ENCODE assay signal across 20 cellular contexts in genomic region chr10:63007112-63007511, GRCh38.
DNase-seq lines count a peak whose midpoint lies in the region; ATAC-seq and TF ChIP-seq lines count a peak whose summit lies in the region.
"Had no signal": no experiment of that assay in that cellular context is flagged by ENCODE, and none has a peak within 500 bp of the region (broad histone marks: within the 10 kb centered on the region; RNA-seq: fewer than 3 reads in every experiment).

No MANE protein-coding gene starts in this region.

- no peaks in the 10 kb centered on the region for H3K9me3 Mint-ChIP-seq in activated naive CD8-positive, alpha-beta T cell treated with anti-CD3 and anti-CD28 coated beads, Interleukin-2, amount 50 U/mL, for 24 hours
- no peaks in the 10 kb centered on the region for H3K9me3 Mint-ChIP-seq in activated naive CD8-positive, alpha-beta T cell treated with anti-CD3 and anti-CD28 coated beads for 36 hours
- no peaks in the 10 kb centered on the region for H3K9me3 Mint-ChIP-seq in WTC11
- no peaks in the 10 kb centered on the region for H3K9me3 Mint-ChIP-seq in stimulated activated effector memory CD8-positive, alpha-beta T cell treated with anti-CD3 and anti-CD28 coated beads, Interleukin-12 subunit alpha, Interleukin-12 subunit beta, amount 100 ng/mL, for 72 hours

- POLR2A ChIA-PET in WTC11 (lab: Charles Lee) = no interaction called here

- no peak for TF ChIP-seq CTCF in WTC11 (IDR thresholded peaks at IDR 0.05)

- H3K27ac Mint-ChIP-seq in activated naive CD8-positive, alpha-beta T cell treated with anti-CD3 and anti-CD28 coated beads, Interleukin-2, amount 50 U/mL, for 24 hours = no peak overlapping the region
- H3K27ac Mint-ChIP-seq in activated naive CD8-positive, alpha-beta T cell treated with anti-CD3 and anti-CD28 coated beads for 36 hours = no peak overlapping the region
- H3K27ac Mint-ChIP-seq in WTC11 = 0 out of 2 replicates have a peak overlapping the region, but pooled peaks have one; percentile 22
- no peak overlapping the region for H3K27ac Mint-ChIP-seq in stimulated activated effector memory CD8-positive, alpha-beta T cell treated with anti-CD3 and anti-CD28 coated beads, Interleukin-12 subunit alpha, Interleukin-12 subunit beta, amount 100 ng/mL, for 72 hours

- no peaks in the 10 kb centered on the region for H3K36me3 Mint-ChIP-seq in activated naive CD8-positive, alpha-beta T cell treated with anti-CD3 and anti-CD28 coated beads, Interleukin-2, amount 50 U/mL, for 24 hours (ENCODE audit: low read depth)
- no peaks in the 10 kb centered on the region for H3K36me3 Mint-ChIP-seq in activated naive CD8-positive, alpha-beta T cell treated with anti-CD3 and anti-CD28 coated beads for 36 hours
- H3K36me3 Mint-ChIP-seq in WTC11 = no peaks in the 10 kb centered on the region
- no peaks in the 10 kb centered on the region for H3K36me3 Mint-ChIP-seq in stimulated activated effector memory CD8-positive, alpha-beta T cell treated with anti-CD3 and anti-CD28 coated beads, Interleukin-12 subunit alpha, Interleukin-12 subunit beta, amount 100 ng/mL, for 72 hours

- CTCF ChIA-PET in WTC11 (lab: Charles Lee) = interaction anchor here (0.6 to 1.4 kb wide), 3 partner anchors 10 to 117 kb away, joined by 3 to 6 read pairs (median 4); no protein-coding TSS in a partner anchor

- H3K27me3 Mint-ChIP-seq in activated naive CD8-positive, alpha-beta T cell treated with anti-CD3 and anti-CD28 coated beads, Interleukin-2, amount 50 U/mL, for 24 hours = peaks cover 39% of the 10 kb centered on the region
- H3K27me3 Mint-ChIP-seq in activated naive CD8-positive, alpha-beta T cell treated with anti-CD3 and anti-CD28 coated beads for 36 hours = peaks cover 25% of the 10 kb centered on the region
- H3K27me3 Mint-ChIP-seq in WTC11 (ENCODE audit: low read depth) = no peaks in the 10 kb centered on the region

- peak; percentile 55 for ATAC-seq in activated naive CD8-positive, alpha-beta T cell treated with anti-CD3 and anti-CD28 coated beads, Interleukin-2, amount 50 U/mL, for 24 hours
- ATAC-seq in WTC11 = no peak
- ATAC-seq in stimulated activated effector memory CD8-positive, alpha-beta T cell treated with anti-CD3 and anti-CD28 coated beads, Interleukin-12 subunit alpha, Interleukin-12 subunit beta, amount 100 ng/mL, for 72 hours = peak; percentile 78
- no peak for ATAC-seq in GM21528 (IDR thresholded peaks at IDR 0.05; ENCODE audit: low FRiP score, unreplicated experiment)

- H3K4me1 Mint-ChIP-seq in activated naive CD8-positive, alpha-beta T cell treated with anti-CD3 and anti-CD28 coated beads, Interleukin-2, amount 50 U/mL, for 24 hours = peaks cover 19% of the 10 kb centered on the region
- no peaks in the 10 kb centered on the region for H3K4me1 Mint-ChIP-seq in activated naive CD8-positive, alpha-beta T cell treated with anti-CD3 and anti-CD28 coated beads for 36 hours
- 0 out of 2 replicates have a peak, but pooled peaks cover 4% of the 10 kb centered on the region for H3K4me1 Mint-ChIP-seq in WTC11
- peaks cover 36% of the 10 kb centered on the region for H3K4me1 Mint-ChIP-seq in stimulated activated effector memory CD8-positive, alpha-beta T cell treated with anti-CD3 and anti-CD28 coated beads, Interleukin-12 subunit alpha, Interleukin-12 subunit beta, amount 100 ng/mL, for 72 hours

- H3K4me3 Mint-ChIP-seq in activated naive CD8-positive, alpha-beta T cell treated with anti-CD3 and anti-CD28 coated beads, Interleukin-2, amount 50 U/mL, for 24 hours = no peak overlapping the region
- H3K4me3 Mint-ChIP-seq in activated naive CD8-positive, alpha-beta T cell treated with anti-CD3 and anti-CD28 coated beads for 36 hours = no peak overlapping the region
- H3K4me3 Mint-ChIP-seq in WTC11 = no peak overlapping the region
- H3K4me3 Mint-ChIP-seq in stimulated activated effector memory CD8-positive, alpha-beta T cell treated with anti-CD3 and anti-CD28 coated beads, Interleukin-12 subunit alpha, Interleukin-12 subunit beta, amount 100 ng/mL, for 72 hours = peak overlapping the region; percentile 39

- DNase-seq in activated CD4-positive, alpha-beta T cell treated with anti-CD3 and anti-CD28 coated beads, Interleukin-2, amount 50 U/mL, for 48 hours = peak; percentile 15 to 23
- no peak for DNase-seq in activated CD4-positive, alpha-beta T cell treated with anti-CD3 and anti-CD28 coated beads, Interleukin-2, amount 50 U/mL, for 1 hour
- DNase-seq in activated naive CD8-positive, alpha-beta T cell treated with anti-CD3 and anti-CD28 coated beads, Interleukin-2, amount 50 U/mL, for 24 hours = no peak
- no peak for DNase-seq in activated naive CD8-positive, alpha-beta T cell treated with anti-CD3 and anti-CD28 coated beads for 36 hours
- DNase-seq in WTC11 (ENCODE audit: low spot score) = no peak
- DNase-seq in stimulated activated effector memory CD8-positive, alpha-beta T cell treated with anti-CD3 and anti-CD28 coated beads, Interleukin-12 subunit alpha, Interleukin-12 subunit beta, amount 100 ng/mL, for 72 hours (ENCODE audit: low spot score in 2 of 2) = no peak
- DNase-seq: BE2C; EL; GF-D8; KBM-7; MM.1S; NCI-H1048; NCI-H1417 treated with DMSO at 0.1 percent for 48 hours; NCI-H187; NCI-H2227 treated with DMSO at 0.1 percent for 48 hours; NCI-H510A; NCI-H774; NK-92 treated with Interleukin-12 subunit alpha and Interleukin-12 subunit beta, amount 100 ng/mL, for 24 hours; Peyer's patch had no signal

TF ChIP-seq in WTC11, 78 proteins besides CTCF, POLR2A, EP300 and RAD21:
- no peak for TF ChIP-seq TCF7 (CRISPR knock-in tag; IDR thresholded peaks at IDR 0.05; ENCODE audit: low read depth)
- TF ChIP-seq FOXP1 (CRISPR knock-in tag; IDR thresholded peaks at IDR 0.05; ENCODE audit: borderline replicate concordance) = no peak
- TF ChIP-seq HMGA2 (CRISPR knock-in tag; IDR thresholded peaks at IDR 0.05) = no peak
- no peak for TF ChIP-seq ZNF232 (CRISPR knock-in tag; IDR thresholded peaks at IDR 0.05)
- no peak for TF ChIP-seq ATF1 (CRISPR knock-in tag; IDR thresholded peaks at IDR 0.05)
- no peak for TF ChIP-seq NFYB (CRISPR knock-in tag; conservative IDR thresholded peaks at IDR 0.05; ENCODE audit: low read depth)
- no peak for TF ChIP-seq GTF2I (CRISPR knock-in tag; conservative IDR thresholded peaks at IDR 0.05)

Comparison
In these comparisons a context has a peak if more than half of its experiments do, and no peak if none do; other contexts are left out.
1. DNase-seq: peak in activated CD4-positive, alpha-beta T cell treated with anti-CD3 and anti-CD28 coated beads, Interleukin-2, amount 50 U/mL, for 48 hours (2 of 2); none in activated CD4-positive, alpha-beta T cell treated with anti-CD3 and anti-CD28 coated beads, Interleukin-2, amount 50 U/mL, for 1 hour (single experiment), activated naive CD8-positive, alpha-beta T cell treated with anti-CD3 and anti-CD28 coated beads, Interleukin-2, amount 50 U/mL, for 24 hours (single experiment), activated naive CD8-positive, alpha-beta T cell treated with anti-CD3 and anti-CD28 coated beads for 36 hours (single experiment), WTC11 (single experiment) and stimulated activated effector memory CD8-positive, alpha-beta T cell treated with anti-CD3 and anti-CD28 coated beads, Interleukin-12 subunit alpha, Interleukin-12 subunit beta, amount 100 ng/mL, for 72 hours (0 of 2).
2. ATAC-seq: peak in activated naive CD8-positive, alpha-beta T cell treated with anti-CD3 and anti-CD28 coated beads, Interleukin-2, amount 50 U/mL, for 24 hours (single experiment) and stimulated activated effector memory CD8-positive, alpha-beta T cell treated with anti-CD3 and anti-CD28 coated beads, Interleukin-12 subunit alpha, Interleukin-12 subunit beta, amount 100 ng/mL, for 72 hours (single experiment); none in WTC11 (single experiment) and GM21528 (single experiment).